Comparison of ENCODE assay signal across 8 cellular contexts in the genomic region with DNA sequence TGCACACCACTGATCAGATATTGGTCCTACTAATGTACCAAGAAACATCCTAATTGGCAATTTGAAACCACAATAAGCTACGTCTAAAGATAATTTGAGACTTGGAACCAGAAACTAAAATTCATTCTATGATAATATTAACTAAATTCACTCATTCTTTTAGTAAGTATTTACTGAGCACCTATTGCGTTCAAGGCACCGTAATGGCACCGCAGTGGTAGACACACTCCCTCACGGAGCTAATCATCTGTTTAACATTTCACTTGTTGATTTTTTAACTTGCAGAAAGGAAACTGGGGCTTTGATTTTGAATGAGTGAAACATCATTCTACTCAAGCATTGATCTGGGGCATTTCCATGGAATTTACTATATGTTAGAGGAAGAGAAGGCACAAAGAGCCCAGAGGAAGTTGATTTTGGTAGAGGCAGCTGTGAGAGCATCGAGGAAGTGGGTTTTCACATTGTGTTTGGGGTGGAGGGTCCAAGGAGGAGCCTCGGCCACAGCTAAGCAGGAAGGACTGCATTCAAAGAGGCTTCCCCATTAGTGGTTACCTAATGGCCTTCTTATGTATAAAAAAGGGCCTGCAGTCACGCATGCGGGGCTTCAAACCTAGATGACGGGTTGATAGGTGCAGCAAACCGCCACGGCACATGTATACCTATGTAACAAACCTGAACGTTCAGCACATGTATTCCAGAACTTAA. TPM values are rescaled to one million over a fixed set of nuclear protein-coding genes. Genes with fewer than 3 reads are reported as not detected.
A peak's percentile ranks its signal among the peaks of the same experiment; 100 is the strongest.
DNase-seq lines count a peak whose midpoint lies in the region; ATAC-seq, FAIRE-seq and TF ChIP-seq lines count a peak whose summit lies in the region.

No MANE protein-coding gene starts in this region.

- peak overlapping the region; percentile 79 to 83 for H3K4me3 Mint-ChIP-seq in activated T-cell treated with anti-CD3 and anti-CD28 coated beads, Interleukin-2, amount 50 U/mL, for 72 hours

- peaks cover 9 to 15% of the 10 kb centered on the region in 2 donors for H3K36me3 Mint-ChIP-seq in activated T-cell treated with anti-CD3 and anti-CD28 coated beads, Interleukin-2, amount 50 U/mL, for 72 hours (ENCODE audit: insufficient read depth in 2 of 2)

- peak overlapping the region; percentile 65 to 99 (median 98); a peak in 21 of 22 replicates for H3K9ac ChIP-seq in BLaER1 treated with 17β-estradiol and CSF1 and Interleukin-3, amounts not matched to agents 10 nM and 100 nM
- H3K9ac ChIP-seq in kidney (ENCODE audit: low read length in 2 of 2) = no peak overlapping the region

- peak in 1 of 2 donors; percentile 27 for DNase-seq in activated T-cell treated with anti-CD3 and anti-CD28 coated beads, Interleukin-2, amount 50 U/mL, for 72 hours
- peak; percentile 52 for DNase-seq in kidney
- no peak for DNase-seq in DMS53 (lab: John Stamatoyannopoulos, UW)
- DNase-seq in EL = no peak
- DNase-seq in COLO829 (ENCODE audit: low spot score) = no peak

- peaks cover 3 to 71% (median 35%) of the 10 kb centered on the region in 11 experiments; a peak in 14 of 22 replicates for H4K20me1 ChIP-seq in BLaER1 treated with 17β-estradiol and CSF1 and Interleukin-3, amounts not matched to agents 10 nM and 100 nM

- peaks cover 96 to 100% (median 97%) of the 10 kb centered on the region in 10 experiments for H3K4me1 ChIP-seq in BLaER1 treated with 17β-estradiol and CSF1 and Interleukin-3, amounts not matched to agents 10 nM and 100 nM
- peaks cover 58 to 59% of the 10 kb centered on the region in 2 donors for H3K4me1 ChIP-seq in kidney (ENCODE audit: control insufficient read depth in 1 of 2, insufficient read depth in 1 of 2, low read depth in 1 of 2, low read length in 2 of 2)

- H3K4me1 Mint-ChIP-seq in activated T-cell treated with anti-CD3 and anti-CD28 coated beads, Interleukin-2, amount 50 U/mL, for 72 hours (ENCODE audit: low read depth) = peaks cover 97% of the 10 kb centered on the region

- peak overlapping the region in 5 of 10 experiments; percentile 8 to 90 (median 24); a peak in 5 of 20 replicates for H3K4me3 ChIP-seq in BLaER1 treated with 17β-estradiol and CSF1 and Interleukin-3, amounts not matched to agents 10 nM and 100 nM
- no peak overlapping the region for H3K4me3 ChIP-seq in kidney (ENCODE audit: low read length in 2 of 2)

- H3K9me3 ChIP-seq in BLaER1 treated with 17β-estradiol and CSF1 and Interleukin-3, amounts not matched to agents 10 nM and 100 nM (replicated peaks in 1 of 11) = no peaks in the 10 kb centered on the region
- H3K9me3 ChIP-seq in kidney (ENCODE audit: control insufficient read depth in 1 of 2, low read length in 2 of 2) = no peaks in the 10 kb centered on the region

- peak overlapping the region; percentile 84 to 99 (median 94); a peak in 21 of 22 replicates for H3K27ac ChIP-seq in BLaER1 treated with 17β-estradiol and CSF1 and Interleukin-3, amounts not matched to agents 10 nM and 100 nM
- no peak overlapping the region for H3K27ac ChIP-seq in kidney (ENCODE audit: low read depth in 2 of 2, low read length in 2 of 2)

- H3K9me3 Mint-ChIP-seq in activated T-cell treated with anti-CD3 and anti-CD28 coated beads, Interleukin-2, amount 50 U/mL, for 72 hours = no peaks in the 10 kb centered on the region

- H3K27me3 ChIP-seq in BLaER1 treated with 17β-estradiol and CSF1 and Interleukin-3, amounts not matched to agents 10 nM and 100 nM = no peaks in the 10 kb centered on the region

- H3K4me2 ChIP-seq in BLaER1 treated with 17β-estradiol and CSF1 and Interleukin-3, amounts not matched to agents 10 nM and 100 nM = peak overlapping the region; percentile 91 to 99 (median 96)

- H3K36me3 ChIP-seq in BLaER1 treated with 17β-estradiol and CSF1 and Interleukin-3, amounts not matched to agents 10 nM and 100 nM = peaks cover 0 to 20% (median 0%) of the 10 kb centered on the region in 11 experiments; a peak in 5 of 22 replicates
- no peaks in the 10 kb centered on the region for H3K36me3 ChIP-seq in kidney (ENCODE audit: control insufficient read depth in 1 of 2, insufficient read depth in 2 of 2, low read length in 2 of 2)

- ATAC-seq in HG03108 (IDR thresholded peaks at IDR 0.05; ENCODE audit: unreplicated experiment) = peak; percentile 25
- no peak for ATAC-seq in activated T-cell treated with anti-CD3 and anti-CD28 coated beads, Interleukin-2, amount 50 U/mL, for 72 hours (replicated peaks in 1 of 2)
- no peak for ATAC-seq in GM18873 (IDR thresholded peaks at IDR 0.05; ENCODE audit: low FRiP score, unreplicated experiment)

- peak overlapping the region; percentile 93 for H3K27ac Mint-ChIP-seq in activated T-cell treated with anti-CD3 and anti-CD28 coated beads, Interleukin-2, amount 50 U/mL, for 72 hours

- no peak for TF ChIP-seq CTCF in kidney (IDR thresholded peaks at IDR 0.05; ENCODE audit: borderline replicate concordance, extremely low read depth, insufficient read depth)

- H3K27me3 Mint-ChIP-seq in activated T-cell treated with anti-CD3 and anti-CD28 coated beads, Interleukin-2, amount 50 U/mL, for 72 hours (ENCODE audit: low read depth) = no peaks in the 10 kb centered on the region

- no peak for FAIRE-seq in kidney (lab: Jason Lieb, UNC)

- intact Hi-C loops in kidney (cut with DNase I) = loop anchor here (10.0 kb wide), 1 partner anchor 88 kb away; no protein-coding TSS in a partner anchor

RNA-seq across cellular contexts. Expression of gene RAPGEF1, which starts 7.1 kb away (rescaled TPM):
- total RNA-seq in activated T-cell treated with anti-CD3 and anti-CD28 coated beads, Interleukin-2, amount 50 U/mL, for 72 hours = 100 to 1,000 TPM; 170 to 175 TPM
- 79.7 TPM for total RNA-seq in kidney
- 15.5 TPM for polyA plus RNA-seq in kidney (ENCODE audit: insufficient read depth, low read depth, low replicate concordance)

Comparison
In these comparisons a context has a peak if more than half of its experiments do, and no peak if none do; other contexts are left out.
1. H3K27ac ChIP-seq: peak in BLaER1 treated with 17β-estradiol and CSF1 and Interleukin-3, amounts not matched to agents 10 nM and 100 nM (11 of 11); none in kidney (0 of 2).
2. H3K9ac ChIP-seq: peak in BLaER1 treated with 17β-estradiol and CSF1 and Interleukin-3, amounts not matched to agents 10 nM and 100 nM (11 of 11); none in kidney (0 of 2).